In the genomic region with DNA sequence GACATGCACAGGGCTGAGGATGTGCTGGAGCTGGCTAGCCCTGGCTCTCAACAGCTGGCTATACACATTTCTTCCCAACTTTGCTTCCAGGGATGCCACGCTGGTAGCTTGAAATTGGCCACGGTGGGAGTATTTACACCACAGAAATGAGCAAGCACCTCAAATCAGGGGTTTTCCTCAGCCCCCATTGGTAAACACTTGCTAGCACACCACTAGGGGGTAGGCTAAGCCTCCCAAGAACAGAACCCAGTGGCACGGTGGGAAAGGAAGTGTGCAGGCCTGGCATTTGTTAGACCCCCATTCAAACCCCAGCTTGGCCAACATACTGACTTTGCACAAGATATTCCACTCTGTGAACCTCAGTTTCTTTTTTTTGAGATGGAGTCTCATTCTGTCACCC, we compare ENCODE assay signal across 12 cellular contexts. TPM values are rescaled to one million over a fixed set of nuclear protein-coding genes. Genes with fewer than 3 reads are reported as not detected.
DNase-seq lines count a peak whose midpoint lies in the region; ATAC-seq, FAIRE-seq and TF ChIP-seq lines count a peak whose summit lies in the region.
"Had no signal": no experiment of that assay in that cellular context is flagged by ENCODE, and none has a peak within 500 bp of the region (broad histone marks: within the 10 kb centered on the region; RNA-seq: fewer than 3 reads in every experiment).

No MANE protein-coding gene starts in this region.

- H3K4me3 Mint-ChIP-seq in mesothelial cell of epicardium: no peak overlapping the region
- H3K4me3 Mint-ChIP-seq: activated T-helper 17 cell treated with anti-CD3 and anti-CD28 coated beads, Interleukin-2, amount 50 U/mL, for 72 hours had no signal

- H3K4me1 Mint-ChIP-seq in mesothelial cell of epicardium: no peaks in the 10 kb centered on the region
- H3K4me1 Mint-ChIP-seq: activated T-helper 17 cell treated with anti-CD3 and anti-CD28 coated beads, Interleukin-2, amount 50 U/mL, for 72 hours had no signal

- no peaks in the 10 kb centered on the region for H3K9me3 Mint-ChIP-seq in mesothelial cell of epicardium
- H3K9me3 Mint-ChIP-seq: activated T-helper 17 cell treated with anti-CD3 and anti-CD28 coated beads, Interleukin-2, amount 50 U/mL, for 72 hours had no signal

- H3K36me3 Mint-ChIP-seq in mesothelial cell of epicardium: no peaks in the 10 kb centered on the region

- H3K9ac ChIP-seq in SK-N-SH (no peak overlapping the region), keratinocyte (ENCODE audit: control insufficient read depth, extremely low read depth, insufficient read depth, low read length) (no peak overlapping the region)

- H3K4me2 ChIP-seq in SK-N-SH (no peak overlapping the region), keratinocyte (ENCODE audit: control insufficient read depth, extremely low read depth, insufficient read depth, low read depth, low read length) (no peak overlapping the region)

- H3F3A ChIP-seq in SK-N-SH (replicated peaks; ENCODE audit: insufficient read depth): peaks cover 4% of the 10 kb centered on the region

- TF ChIP-seq EP300 in SK-N-SH (IDR thresholded peaks at IDR 0.05; ENCODE audit: borderline replicate concordance in 1 of 2, low read depth in 1 of 2, low read length in 1 of 2) (no peak), suprapubic skin (IDR thresholded peaks at IDR 0.05) (no peak)

- no peak overlapping the region for H2AFZ ChIP-seq in SK-N-SH (ENCODE audit: low read depth)
- H2AFZ ChIP-seq in keratinocyte (ENCODE audit: control insufficient read depth, low read length): no peak overlapping the region

- WGBS in SK-N-SH (ENCODE audit: low lambda C conversion rate): 78% methylated on average over 3 of the region's 3 CpGs
- 72% methylated on average over 3 of the region's 3 CpGs for WGBS in suprapubic skin

- H3K9me3 ChIP-seq in SK-N-SH: no peaks in the 10 kb centered on the region
- no peaks in the 10 kb centered on the region for H3K9me3 ChIP-seq in keratinocyte (ENCODE audit: control insufficient read depth, low read depth, low read length)
- no peaks in the 10 kb centered on the region for H3K9me3 ChIP-seq in suprapubic skin

- H3K9me2 ChIP-seq in SK-N-SH: no peaks in the 10 kb centered on the region

- H3K9me1 ChIP-seq in keratinocyte (ENCODE audit: control insufficient read depth, extremely low read depth, insufficient read depth, low read length): no peaks in the 10 kb centered on the region

- TF ChIP-seq CTCF in BJ (IDR thresholded peaks at IDR 0.05; ENCODE audit: insufficient read depth, low read depth, low read length) (peak; percentile 28; the same call in 1 of the 2 replicates), GM20000 (IDR thresholded peaks at IDR 0.05; ENCODE audit: extremely low read depth, missing control alignments) (peak; percentile 31), SK-N-SH (IDR thresholded peaks at IDR 0.05) (peak; percentile 46), keratinocyte (optimal IDR thresholded peaks at IDR 0.05 in 1 of 3, IDR thresholded peaks at IDR 0.05 in 1 of 3, conservative IDR thresholded peaks at IDR 0.05 in 1 of 3; ENCODE audit: extremely low read depth in 1 of 3, insufficient read depth in 2 of 3, low read length in 3 of 3) (peak; percentile 39 to 62 (median 48)), mesothelial cell of epicardium (IDR thresholded peaks at IDR 0.05; ENCODE audit: unreplicated experiment) (no peak), suprapubic skin (IDR thresholded peaks at IDR 0.05) (no peak)

- no peak for TF ChIP-seq POLR2A in suprapubic skin (IDR thresholded peaks at IDR 0.05)

- H3K27ac Mint-ChIP-seq in mesothelial cell of epicardium: no peak overlapping the region
- H3K27ac Mint-ChIP-seq: activated T-helper 17 cell treated with anti-CD3 and anti-CD28 coated beads, Interleukin-2, amount 50 U/mL, for 72 hours had no signal

- H3K27me3 ChIP-seq in BJ (ENCODE audit: control insufficient read depth, insufficient read depth, low read length): no peaks in the 10 kb centered on the region
- no peaks in the 10 kb centered on the region for H3K27me3 ChIP-seq in SK-N-SH (ENCODE audit: insufficient read depth)
- H3K27me3 ChIP-seq in keratinocyte (ENCODE audit: control insufficient read depth, extremely low read depth, insufficient read depth, low read length): no peaks in the 10 kb centered on the region
- no peaks in the 10 kb centered on the region for H3K27me3 ChIP-seq in suprapubic skin

- H3K27ac ChIP-seq in SK-N-SH (ENCODE audit: low read depth in 2 of 2, low read length in 1 of 2): no peak overlapping the region
- H3K27ac ChIP-seq in keratinocyte (ENCODE audit: control insufficient read depth, insufficient read depth, low read length): no peak overlapping the region
- no peak overlapping the region for H3K27ac ChIP-seq in suprapubic skin

- H3K4me3 ChIP-seq in BJ (ENCODE audit: low read depth, low read length) (no peak overlapping the region), SK-N-SH (ENCODE audit: low read depth in 2 of 2, low read length in 1 of 2) (no peak overlapping the region), keratinocyte (ENCODE audit: control insufficient read depth in 2 of 3, extremely low read depth in 1 of 3, insufficient read depth in 2 of 3, low read depth in 1 of 3, low read length in 3 of 3) (no peak overlapping the region), suprapubic skin (no peak overlapping the region)

- FAIRE-seq in keratinocyte (lab: Jason Lieb, UNC): no peak

- H3K36me3 ChIP-seq in BJ (ENCODE audit: control insufficient read depth, insufficient read depth, low read length) (no peaks in the 10 kb centered on the region), SK-N-SH (replicated peaks in 1 of 2; ENCODE audit: control insufficient read depth in 1 of 2, insufficient read depth in 2 of 2, low read length in 1 of 2) (no peaks in the 10 kb centered on the region), keratinocyte (ENCODE audit: control insufficient read depth in 2 of 2, extremely low read depth in 1 of 2, insufficient read depth in 2 of 2, low read length in 2 of 2) (no peaks in the 10 kb centered on the region), suprapubic skin (no peaks in the 10 kb centered on the region)

- no peak for ATAC-seq in HG03457 (IDR thresholded peaks at IDR 0.05; ENCODE audit: unreplicated experiment)
- ATAC-seq: activated T-helper 17 cell treated with anti-CD3 and anti-CD28 coated beads, Interleukin-2, amount 50 U/mL, for 72 hours had no signal

- CTCF ChIA-PET in BJ (lab: Yijun Ruan, JAX): interaction anchor here (1.4 to 2.0 kb wide), 3 partner anchors 8 to 48 kb away, joined by 4 to 9 read pairs (median 6); no protein-coding TSS in a partner anchor
- CTCF ChIA-PET in SK-N-SH (lab: Yijun Ruan, JAX): interaction anchor here (0.8 to 3.5 kb wide), 10 partner anchors 9 to 125 kb away, joined by 3 to 23 read pairs (median 5); partner anchors contain the start of genes ATPAF2, DRC3, GID4 and TOM1L2

- H3K4me1 ChIP-seq in SK-N-SH (ENCODE audit: control insufficient read depth in 1 of 2, insufficient read depth in 2 of 2, low read depth in 1 of 2, low read length in 1 of 2) (peaks cover 2 to 4% of the 10 kb centered on the region in 2 experiments; a peak in 2 of 4 replicates), keratinocyte (ENCODE audit: control insufficient read depth, extremely low read depth, insufficient read depth, low read length) (peaks cover 11% of the 10 kb centered on the region), suprapubic skin (peaks cover 16% of the 10 kb centered on the region)

- peak; percentile 65 for TF ChIP-seq RAD21 in SK-N-SH (IDR thresholded peaks at IDR 0.05; ENCODE audit: low read length)

- no peaks in the 10 kb centered on the region for H4K20me1 ChIP-seq in SK-N-SH (ENCODE audit: insufficient read depth)
- H4K20me1 ChIP-seq in keratinocyte (ENCODE audit: control insufficient read depth, extremely low read depth, insufficient read depth, low read length): no peaks in the 10 kb centered on the region

- dilution Hi-C loops in keratinocyte (cut with MboI; ENCODE audit: extremely low pct_ligation_motif_present, low sequenced_read_pairs): no loop called here

- DNase-seq in BJ (ENCODE audit: low read depth) (no peak), GM20000 (ENCODE audit: low spot score) (no peak), SK-N-SH (peak; percentile 54), keratinocyte (ENCODE audit: low read depth, low spot score) (no peak), COR-L47 (lab: John Stamatoyannopoulos, UW) (no peak), mesothelial cell of epicardium (ENCODE audit: low spot score in 2 of 2, unreplicated experiment in 2 of 2) (no peak), suprapubic skin (ENCODE audit: low spot score in 2 of 2) (no peak)
- DNase-seq: cerebellar nuclear complex, glutamatergic neuron, NCI-H1105 treated with DMSO at 0.1 percent for 48 hours had no signal

- H3K79me2 ChIP-seq in SK-N-SH (ENCODE audit: insufficient read depth) (no peaks in the 10 kb centered on the region), keratinocyte (ENCODE audit: control insufficient read depth, insufficient read depth, low read length) (no peaks in the 10 kb centered on the region)

- POLR2A ChIA-PET in BJ (lab: Charles Lee) (no interaction called here), SK-N-SH (lab: Yijun Ruan, JAX) (no interaction called here)

- no peaks in the 10 kb centered on the region for H3K27me3 Mint-ChIP-seq in mesothelial cell of epicardium (ENCODE audit: low read depth)
- H3K27me3 Mint-ChIP-seq: activated T-helper 17 cell treated with anti-CD3 and anti-CD28 coated beads, Interleukin-2, amount 50 U/mL, for 72 hours had no signal

RNA-seq across cellular contexts. Expression of gene DRC3, which starts 12.9 kb away (rescaled TPM):
- polyA plus RNA-seq in BJ (2011; rRNA removed) (0.93 and 1.2 TPM in 2 replicates), SK-N-SH (2012; rRNA removed) (3.6 and 5.5 TPM in 2 replicates), keratinocyte (0.42 to 0.80 TPM (median 0.69 TPM) in 3 replicates)
- polyA minus RNA-seq in BJ (2011; rRNA and poly(A)+ RNA removed): 0.66 and 0.98 TPM in 2 replicates
- 1.9 and 2.3 TPM in 2 replicates for polyA plus RNA-seq in SK-N-SH (2012; cell fraction: cytosol; rRNA removed)
- 19.0 and 26.4 TPM in 2 replicates for polyA plus RNA-seq in SK-N-SH (2012; cell fraction: nucleus; rRNA removed)
- polyA plus RNA-seq in keratinocyte (2011; ENCODE audit: low read depth): not detected
- polyA plus RNA-seq in keratinocyte (2011; cell fraction: cytosol; rRNA removed): 0.13 and 0.19 TPM in 2 replicates
- 0.98 and 1.1 TPM in 2 replicates for polyA plus RNA-seq in keratinocyte (2011; cell fraction: nucleus; rRNA removed)
- 0.93 and 1.7 TPM in 2 replicates for polyA plus RNA-seq in keratinocyte (2012; ENCODE audit: low replicate concordance)
- 0.74 to 1.9 TPM (median 1.5 TPM) in 3 replicates for polyA minus RNA-seq in keratinocyte
- polyA minus RNA-seq in keratinocyte (2011; cell fraction: cytosol; rRNA and poly(A)+ RNA removed): not detected
- 0.32 and 0.47 TPM in 2 replicates for polyA minus RNA-seq in keratinocyte (2011; cell fraction: nucleus; rRNA and poly(A)+ RNA removed)
- total RNA-seq in mesothelial cell of epicardium (2.9 to 3.2 TPM (median 3.2 TPM) in 3 replicates), suprapubic skin (10 to 100 TPM in 1 of 4 donors, 1 to 10 TPM in 3; 2.0 to 10.6 (median 5.5) TPM)

RNA-seq across cellular contexts. Expression of gene TOM1L2, which starts 13.4 kb away (rescaled TPM):
- polyA plus RNA-seq in BJ (2011; rRNA removed): 30.1 and 39.6 TPM in 2 replicates
- 36.7 and 39.1 TPM in 2 replicates for polyA minus RNA-seq in BJ (2011; rRNA and poly(A)+ RNA removed)
- 85.4 and 91.7 TPM in 2 replicates for polyA plus RNA-seq in SK-N-SH (2012; rRNA removed)
- polyA plus RNA-seq in SK-N-SH (2012; cell fraction: cytosol; rRNA removed): 44.8 and 62.7 TPM in 2 replicates
- 250 and 259 TPM in 2 replicates for polyA plus RNA-seq in SK-N-SH (2012; cell fraction: nucleus; rRNA removed)
- 36.3 to 54.0 TPM (median 39.5 TPM) in 3 replicates for polyA plus RNA-seq in keratinocyte
- polyA plus RNA-seq in keratinocyte (2011; ENCODE audit: low read depth): 35.8 TPM
- 34.8 and 46.4 TPM in 2 replicates for polyA plus RNA-seq in keratinocyte (2011; cell fraction: cytosol; rRNA removed)
- 102 and 124 TPM in 2 replicates for polyA plus RNA-seq in keratinocyte (2011; cell fraction: nucleus; rRNA removed)
- 36.3 and 51.4 TPM in 2 replicates for polyA plus RNA-seq in keratinocyte (2012; ENCODE audit: low replicate concordance)
- 58.4 to 133 TPM (median 75.2 TPM) in 3 replicates for polyA minus RNA-seq in keratinocyte
- 45.7 TPM for polyA minus RNA-seq in keratinocyte (2011; cell fraction: cytosol; rRNA and poly(A)+ RNA removed)
- polyA minus RNA-seq in keratinocyte (2011; cell fraction: nucleus; rRNA and poly(A)+ RNA removed): 76.4 and 115 TPM in 2 replicates
- 122 to 126 TPM (median 123 TPM) in 3 replicates for total RNA-seq in mesothelial cell of epicardium
- 100 to 1,000 TPM; 128 to 259 (median 162) TPM for total RNA-seq in suprapubic skin

RNA-seq across cellular contexts. Expression of gene ATPAF2, which starts 53.4 kb away (rescaled TPM):
- 14.7 and 17.4 TPM in 2 replicates for polyA plus RNA-seq in BJ (2011; rRNA removed)
- 14.8 and 18.2 TPM in 2 replicates for polyA minus RNA-seq in BJ (2011; rRNA and poly(A)+ RNA removed)
- polyA plus RNA-seq in SK-N-SH (2012; rRNA removed): 17.0 and 20.8 TPM in 2 replicates
- 10.6 and 14.5 TPM in 2 replicates for polyA plus RNA-seq in SK-N-SH (2012; cell fraction: cytosol; rRNA removed)
- polyA plus RNA-seq in SK-N-SH (2012; cell fraction: nucleus; rRNA removed): 39.9 and 71.2 TPM in 2 replicates
- 22.4 to 24.4 TPM (median 23.6 TPM) in 3 replicates for polyA plus RNA-seq in keratinocyte
- 11.5 TPM for polyA plus RNA-seq in keratinocyte (2011; ENCODE audit: low read depth)
- polyA plus RNA-seq in keratinocyte (2011; cell fraction: cytosol; rRNA removed): 15.8 and 21.5 TPM in 2 replicates
- 19.7 and 27.0 TPM in 2 replicates for polyA plus RNA-seq in keratinocyte (2011; cell fraction: nucleus; rRNA removed)
- 15.7 and 26.6 TPM in 2 replicates for polyA plus RNA-seq in keratinocyte (2012; ENCODE audit: low replicate concordance)
- polyA minus RNA-seq in keratinocyte: 16.0 to 23.8 TPM (median 19.1 TPM) in 3 replicates
- 23.6 TPM for polyA minus RNA-seq in keratinocyte (2011; cell fraction: cytosol; rRNA and poly(A)+ RNA removed)
- 17.2 and 19.8 TPM in 2 replicates for polyA minus RNA-seq in keratinocyte (2011; cell fraction: nucleus; rRNA and poly(A)+ RNA removed)
- 26.8 to 30.9 TPM (median 29.9 TPM) in 3 replicates for total RNA-seq in mesothelial cell of epicardium
- total RNA-seq in suprapubic skin: 10 to 100 TPM; 18.2 to 41.6 (median 24.2) TPM

RNA-seq across cellular contexts. Expression of gene GID4, which starts 53.7 kb away (rescaled TPM):
- polyA plus RNA-seq in BJ (2011; rRNA removed): 6.9 and 7.4 TPM in 2 replicates
- 13.4 and 14.7 TPM in 2 replicates for polyA minus RNA-seq in BJ (2011; rRNA and poly(A)+ RNA removed)
- 4.3 and 4.4 TPM in 2 replicates for polyA plus RNA-seq in SK-N-SH (2012; rRNA removed)
- polyA plus RNA-seq in SK-N-SH (2012; cell fraction: cytosol; rRNA removed): 5.3 and 5.8 TPM in 2 replicates
- polyA plus RNA-seq in SK-N-SH (2012; cell fraction: nucleus; rRNA removed): 3.6 and 4.5 TPM in 2 replicates
- polyA plus RNA-seq in keratinocyte: 15.2 to 17.6 TPM (median 16.8 TPM) in 3 replicates
- 8.0 TPM for polyA plus RNA-seq in keratinocyte (2011; ENCODE audit: low read depth)
- 20.4 and 25.7 TPM in 2 replicates for polyA plus RNA-seq in keratinocyte (2011; cell fraction: cytosol; rRNA removed)
- polyA plus RNA-seq in keratinocyte (2011; cell fraction: nucleus; rRNA removed): 16.5 and 18.8 TPM in 2 replicates
- 15.7 and 20.5 TPM in 2 replicates for polyA plus RNA-seq in keratinocyte (2012; ENCODE audit: low replicate concordance)
- 20.8 to 29.4 TPM (median 24.1 TPM) in 3 replicates for polyA minus RNA-seq in keratinocyte
- 18.4 TPM for polyA minus RNA-seq in keratinocyte (2011; cell fraction: cytosol; rRNA and poly(A)+ RNA removed)
- polyA minus RNA-seq in keratinocyte (2011; cell fraction: nucleus; rRNA and poly(A)+ RNA removed): 7.8 and 14.3 TPM in 2 replicates
- total RNA-seq in mesothelial cell of epicardium: 10.8 to 12.2 TPM (median 11.3 TPM) in 3 replicates
- total RNA-seq in suprapubic skin: 10 to 100 TPM; 13.9 to 23.5 (median 17.6) TPM

Comparison
In these comparisons a context has a peak if more than half of its experiments do, and no peak if none do; other contexts are left out.
1. CTCF ChIP-seq: peak in BJ (single experiment), GM20000 (single experiment), SK-N-SH (single experiment) and keratinocyte (3 of 3); none in mesothelial cell of epicardium (single experiment) and suprapubic skin (0 of 2).